Comparison of ENCODE assay signal across 8 cellular contexts in the genomic region with DNA sequence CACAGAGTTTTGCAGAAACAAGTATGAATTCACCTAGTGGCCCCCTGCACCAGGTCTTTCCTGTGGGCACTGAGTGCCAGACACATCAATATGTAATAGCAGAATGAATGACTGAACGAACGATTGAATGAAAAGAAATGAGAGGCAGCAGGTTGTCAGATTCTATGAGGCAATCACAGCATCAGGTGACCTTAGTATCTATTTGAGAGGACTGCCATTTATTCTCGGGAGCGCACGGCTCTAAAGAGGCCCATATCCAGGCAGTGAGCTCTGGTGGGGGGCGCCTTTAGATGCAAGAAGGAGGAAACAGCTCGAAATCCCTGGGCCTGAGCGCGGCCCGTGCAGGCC. TPM values are rescaled to one million over a fixed set of nuclear protein-coding genes. Genes with fewer than 3 reads are reported as not detected.
A peak's percentile ranks its signal among the peaks of the same experiment; 100 is the strongest.
DNase-seq lines count a peak whose midpoint lies in the region; ATAC-seq, FAIRE-seq and TF ChIP-seq lines count a peak whose summit lies in the region.

No MANE protein-coding gene starts in this region.

- intact Hi-C loops in activated T-helper 2 cell treated with anti-CD3 and anti-CD28 coated beads, Interferon-gamma antibody, Interleukin-2, Interleukin-4, amounts not matched to agents 10 μg/mL and 5 μg/mL and 100 μg/mL, durations not matched to agents 14 hours and 24 hours and 36 hours (cut with micrococcal nuclease): loop anchor here (2.0 to 10.0 kb wide), 3 partner anchors 22 to 252 kb away; a partner anchor contains a TSS

- H3K4me1 ChIP-seq in keratinocyte (ENCODE audit: control insufficient read depth, extremely low read depth, insufficient read depth, low read length) (peaks cover 6% of the 10 kb centered on the region), stomach smooth muscle (ENCODE audit: control insufficient read depth, insufficient read depth, low read length) (peaks cover 33% of the 10 kb centered on the region)

- H3K4me2 ChIP-seq in keratinocyte (ENCODE audit: control insufficient read depth, extremely low read depth, insufficient read depth, low read depth, low read length): peak overlapping the region; percentile 69

- no peak for FAIRE-seq in keratinocyte (lab: Jason Lieb, UNC)

- H3K27me3 ChIP-seq in keratinocyte (ENCODE audit: control insufficient read depth, extremely low read depth, insufficient read depth, low read length) (peaks cover 2% of the 10 kb centered on the region), stomach smooth muscle (ENCODE audit: control insufficient read depth in 1 of 2, insufficient read depth in 2 of 2, low read length in 2 of 2) (no peaks in the 10 kb centered on the region)

- H4K20me1 ChIP-seq in keratinocyte (ENCODE audit: control insufficient read depth, extremely low read depth, insufficient read depth, low read length): no peaks in the 10 kb centered on the region

- no peaks in the 10 kb centered on the region for H3K36me3 ChIP-seq in keratinocyte (ENCODE audit: control insufficient read depth in 2 of 2, extremely low read depth in 1 of 2, insufficient read depth in 2 of 2, low read length in 2 of 2)
- H3K36me3 ChIP-seq in stomach smooth muscle (ENCODE audit: control insufficient read depth in 2 of 2, insufficient read depth in 2 of 2, low read length in 2 of 2): peaks cover 0 to 14% of the 10 kb centered on the region in 2 donors

- no peak overlapping the region for H3K27ac ChIP-seq in keratinocyte (ENCODE audit: control insufficient read depth, insufficient read depth, low read length)
- peak overlapping the region; percentile 94 for H3K27ac ChIP-seq in stomach smooth muscle (ENCODE audit: low read length)

- H3K36me3 Mint-ChIP-seq in activated T-helper 2 cell treated with anti-CD3 and anti-CD28 coated beads, Interferon-gamma antibody, Interleukin-2, Interleukin-4, amounts not matched to agents 10 μg/mL and 5 μg/mL and 100 μg/mL, durations not matched to agents 14 hours and 24 hours and 36 hours (ENCODE audit: low read depth): peaks cover 3% of the 10 kb centered on the region

- peak overlapping the region; percentile 83 for H3K4me3 Mint-ChIP-seq in activated T-helper 2 cell treated with anti-CD3 and anti-CD28 coated beads, Interferon-gamma antibody, Interleukin-2, Interleukin-4, amounts not matched to agents 10 μg/mL and 5 μg/mL and 100 μg/mL, durations not matched to agents 14 hours and 24 hours and 36 hours (ENCODE audit: low read depth)

- H3K4me1 Mint-ChIP-seq in activated T-helper 2 cell treated with anti-CD3 and anti-CD28 coated beads, Interferon-gamma antibody, Interleukin-2, Interleukin-4, amounts not matched to agents 10 μg/mL and 5 μg/mL and 100 μg/mL, durations not matched to agents 14 hours and 24 hours and 36 hours (ENCODE audit: low read depth): peaks cover 4% of the 10 kb centered on the region

- H3K9me1 ChIP-seq in keratinocyte (ENCODE audit: control insufficient read depth, extremely low read depth, insufficient read depth, low read length): no peaks in the 10 kb centered on the region

- H3K27ac Mint-ChIP-seq in activated T-helper 2 cell treated with anti-CD3 and anti-CD28 coated beads, Interferon-gamma antibody, Interleukin-2, Interleukin-4, amounts not matched to agents 10 μg/mL and 5 μg/mL and 100 μg/mL, durations not matched to agents 14 hours and 24 hours and 36 hours: no peak overlapping the region

- ATAC-seq in HG03095 (IDR thresholded peaks at IDR 0.05; ENCODE audit: unreplicated experiment): peak; percentile 14
- no peak for ATAC-seq in HG03135 (IDR thresholded peaks at IDR 0.05; ENCODE audit: unreplicated experiment)
- no peak for ATAC-seq in HG02852 (IDR thresholded peaks at IDR 0.05; ENCODE audit: unreplicated experiment)

- TF ChIP-seq CTCF in GM12864 (IDR thresholded peaks at IDR 0.05; ENCODE audit: low read depth, low read length, missing control alignments) (no peak), keratinocyte (optimal IDR thresholded peaks at IDR 0.05 in 1 of 3, IDR thresholded peaks at IDR 0.05 in 1 of 3, conservative IDR thresholded peaks at IDR 0.05 in 1 of 3; ENCODE audit: extremely low read depth in 1 of 3, insufficient read depth in 2 of 3, low read length in 3 of 3) (no peak)

- H2AFZ ChIP-seq in keratinocyte (ENCODE audit: control insufficient read depth, low read length): peak overlapping the region; percentile 84

- H3K4me3 ChIP-seq in GM12864 (ENCODE audit: low read depth, low read length) (peak overlapping the region; percentile 87), keratinocyte (ENCODE audit: control insufficient read depth in 2 of 3, extremely low read depth in 1 of 3, insufficient read depth in 2 of 3, low read depth in 1 of 3, low read length in 3 of 3) (peak overlapping the region; percentile 65 to 69 (median 67)), stomach smooth muscle (ENCODE audit: low read length in 2 of 2) (peak overlapping the region; percentile 70 to 76)

- DNase-seq in GM12864 (ENCODE audit: low read depth) (no peak), keratinocyte (ENCODE audit: low read depth, low spot score) (no peak), SIG-M5 treated with dmso at 0.1 percent for 504 hours (lab: John Stamatoyannopoulos, UW; ENCODE audit: unreplicated experiment) (no peak)
- DNase-seq in activated T-helper 2 cell treated with anti-CD3 and anti-CD28 coated beads, Interferon-gamma antibody, Interleukin-2, Interleukin-4, amounts not matched to agents 10 μg/mL and 5 μg/mL and 100 μg/mL, durations not matched to agents 14 hours and 24 hours and 36 hours (ENCODE audit: low spot score): no peak

- H3K9ac ChIP-seq in keratinocyte (ENCODE audit: control insufficient read depth, extremely low read depth, insufficient read depth, low read length) (peak overlapping the region; percentile 22), stomach smooth muscle (ENCODE audit: low read length in 2 of 2) (peak overlapping the region; percentile 90)

- H3K9me3 Mint-ChIP-seq in activated T-helper 2 cell treated with anti-CD3 and anti-CD28 coated beads, Interferon-gamma antibody, Interleukin-2, Interleukin-4, amounts not matched to agents 10 μg/mL and 5 μg/mL and 100 μg/mL, durations not matched to agents 14 hours and 24 hours and 36 hours: no peaks in the 10 kb centered on the region

- dilution Hi-C loops in keratinocyte (cut with MboI; ENCODE audit: extremely low pct_ligation_motif_present, low sequenced_read_pairs): no loop called here

- H3K79me2 ChIP-seq in keratinocyte (ENCODE audit: control insufficient read depth, insufficient read depth, low read length): no peaks in the 10 kb centered on the region

- H3K27me3 Mint-ChIP-seq in activated T-helper 2 cell treated with anti-CD3 and anti-CD28 coated beads, Interferon-gamma antibody, Interleukin-2, Interleukin-4, amounts not matched to agents 10 μg/mL and 5 μg/mL and 100 μg/mL, durations not matched to agents 14 hours and 24 hours and 36 hours (ENCODE audit: low read depth): peaks cover 66% of the 10 kb centered on the region

- H3K9me3 ChIP-seq in keratinocyte (ENCODE audit: control insufficient read depth, low read depth, low read length) (no peaks in the 10 kb centered on the region), stomach smooth muscle (ENCODE audit: control insufficient read depth in 2 of 2, low read length in 2 of 2) (no peaks in the 10 kb centered on the region)

RNA-seq across cellular contexts. Expression of a gene that starts 0.5 kb away (rescaled TPM):
- total RNA-seq in activated T-helper 2 cell treated with anti-CD3 and anti-CD28 coated beads, Interferon-gamma antibody, Interleukin-2, Interleukin-4, amounts not matched to agents 10 μg/mL and 5 μg/mL and 100 μg/mL, durations not matched to agents 14 hours and 24 hours and 36 hours: 5.0 and 6.0 TPM in 2 replicates
- 10.4 to 13.2 TPM (median 12.0 TPM) in 3 replicates for polyA plus RNA-seq in keratinocyte
- polyA plus RNA-seq in keratinocyte (2011; ENCODE audit: low read depth): 15.7 TPM
- polyA plus RNA-seq in keratinocyte (2011; cell fraction: cytosol; rRNA removed): 8.6 and 9.5 TPM in 2 replicates
- polyA plus RNA-seq in keratinocyte (2011; cell fraction: nucleus; rRNA removed): 10.0 and 10.7 TPM in 2 replicates
- polyA plus RNA-seq in keratinocyte (2012; ENCODE audit: low replicate concordance): 10.2 and 12.3 TPM in 2 replicates
- polyA minus RNA-seq in keratinocyte: 4.3 to 8.2 TPM (median 5.5 TPM) in 3 replicates
- polyA minus RNA-seq in keratinocyte (2011; cell fraction: cytosol; rRNA and poly(A)+ RNA removed): 4.0 TPM
- polyA minus RNA-seq in keratinocyte (2011; cell fraction: nucleus; rRNA and poly(A)+ RNA removed): 2.8 and 3.7 TPM in 2 replicates
